Comparison of ENCODE assay signal across 8 cellular contexts in the genomic region with DNA sequence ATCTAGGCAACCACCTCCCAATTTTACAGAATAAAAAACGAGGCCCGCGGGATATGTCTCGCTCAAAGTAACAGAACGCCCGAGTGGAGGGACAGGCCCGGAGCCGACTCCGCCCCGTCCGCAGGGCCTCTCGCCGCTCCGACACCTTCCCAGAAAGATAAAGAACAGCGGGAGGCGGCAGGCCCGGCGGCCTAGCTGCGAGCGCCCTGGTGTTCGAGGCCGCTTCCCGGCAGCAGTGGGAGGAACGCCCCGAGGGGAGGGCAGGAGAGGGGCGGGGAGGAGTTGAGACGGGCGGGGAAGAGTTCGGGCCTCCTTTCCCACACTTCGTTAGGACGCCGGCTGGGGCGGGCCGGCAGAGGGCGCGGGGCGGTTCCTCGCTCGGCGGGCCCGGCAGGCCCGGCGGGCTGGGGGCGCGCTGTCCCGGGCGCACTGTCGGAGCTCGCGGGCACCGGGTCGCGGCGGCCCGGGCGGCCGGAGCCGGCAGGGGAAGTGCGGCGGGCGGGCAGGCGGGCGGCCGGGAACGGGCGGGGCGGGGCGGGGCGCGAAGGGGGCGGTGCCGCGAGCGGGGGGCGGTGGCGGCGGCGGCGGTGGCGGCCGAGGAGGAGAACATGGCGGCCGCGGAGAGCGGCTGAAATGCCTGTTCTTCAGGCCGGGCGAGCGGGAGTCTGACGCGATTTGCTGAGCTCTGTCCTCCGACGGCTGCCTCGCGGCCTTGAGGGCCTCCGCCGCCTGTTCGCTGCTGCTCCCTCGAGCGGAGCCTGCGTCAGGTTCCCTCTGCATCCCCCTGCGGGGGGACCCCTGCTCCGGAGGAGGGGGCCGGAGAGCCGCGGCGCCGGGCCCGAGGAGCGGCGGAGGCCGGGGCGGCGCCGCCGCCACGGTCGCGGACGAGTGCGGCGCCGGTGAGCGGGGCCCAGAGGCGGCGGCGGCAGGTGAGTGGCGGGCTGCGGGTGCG. TPM values are rescaled to one million over a fixed set of nuclear protein-coding genes. Genes with fewer than 3 reads are reported as not detected.
DNase-seq lines count a peak whose midpoint lies in the region; ATAC-seq and TF ChIP-seq lines count a peak whose summit lies in the region.

Gene NCOA1 (plus strand): TSS at position 581 of the 952 bp plus-strand sequence. CDS start 167,424 bp downstream, outside the sequence.

- peak; percentile 27 for TF ChIP-seq CTCF in GM12872 (IDR thresholded peaks at IDR 0.05; ENCODE audit: insufficient read depth, low read depth, low read length)
- peak; percentile 51 for TF ChIP-seq CTCF in type B pancreatic cell (conservative IDR thresholded peaks at IDR 0.05)

- no peaks in the 10 kb centered on the region for H3K36me3 Mint-ChIP-seq in activated naive CD8-positive, alpha-beta T cell treated with anti-CD3 and anti-CD28 coated beads, Interleukin-2, amount 50 U/mL, for 24 hours (ENCODE audit: low read depth)
- no peaks in the 10 kb centered on the region for H3K36me3 Mint-ChIP-seq in type B pancreatic cell

- H3K4me1 Mint-ChIP-seq in activated naive CD8-positive, alpha-beta T cell treated with anti-CD3 and anti-CD28 coated beads, Interleukin-2, amount 50 U/mL, for 24 hours: peaks cover 48% of the 10 kb centered on the region
- peaks cover 36% of the 10 kb centered on the region for H3K4me1 Mint-ChIP-seq in type B pancreatic cell (ENCODE audit: unreplicated experiment)

- H3K4me3 Mint-ChIP-seq in activated naive CD8-positive, alpha-beta T cell treated with anti-CD3 and anti-CD28 coated beads, Interleukin-2, amount 50 U/mL, for 24 hours: peak within 1 kb of the TSS; percentile 87
- peak within 1 kb of the TSS; percentile 86 for H3K4me3 Mint-ChIP-seq in type B pancreatic cell

- ATAC-seq in HG02678 (IDR thresholded peaks at IDR 0.05; ENCODE audit: unreplicated experiment): peak; percentile 68
- peak; percentile 90 for ATAC-seq in activated naive CD8-positive, alpha-beta T cell treated with anti-CD3 and anti-CD28 coated beads, Interleukin-2, amount 50 U/mL, for 24 hours

- no peaks in the 10 kb centered on the region for H3K9me3 Mint-ChIP-seq in activated naive CD8-positive, alpha-beta T cell treated with anti-CD3 and anti-CD28 coated beads, Interleukin-2, amount 50 U/mL, for 24 hours
- H3K9me3 Mint-ChIP-seq in type B pancreatic cell: no peaks in the 10 kb centered on the region

- intact Hi-C loops in cardiac septum (cut with DNase I) (loop anchor here (2.0 kb wide), 2 partner anchors 56 to 302 kb away; partner anchors contain the start of genes CENPO and PTRHD1), posterior cingulate gyrus (cut with DNase I) (loop anchor here (2.0 to 10.0 kb wide), 3 partner anchors 302 to 424 kb away; partner anchors contain the start of genes CENPO and PTRHD1)

- H3K27me3 Mint-ChIP-seq in activated naive CD8-positive, alpha-beta T cell treated with anti-CD3 and anti-CD28 coated beads, Interleukin-2, amount 50 U/mL, for 24 hours: no peaks in the 10 kb centered on the region
- H3K27me3 Mint-ChIP-seq in type B pancreatic cell: peaks cover 13% of the 10 kb centered on the region

- H3K27ac Mint-ChIP-seq in activated naive CD8-positive, alpha-beta T cell treated with anti-CD3 and anti-CD28 coated beads, Interleukin-2, amount 50 U/mL, for 24 hours: peak within 1 kb of the TSS; percentile 84
- peak within 1 kb of the TSS; percentile 93 for H3K27ac Mint-ChIP-seq in type B pancreatic cell

- DNase-seq in NCI-H1417 (lab: John Stamatoyannopoulos, UW) (peak; percentile 89 to 93 (median 91)), SW480 (ENCODE audit: low spot score) (peak; percentile 94), cardiac septum (ENCODE audit: low spot score) (peak; percentile 96), posterior cingulate gyrus (peak; percentile 75 to 98 (median 86)), type B pancreatic cell (ENCODE audit: extremely low spot score, unreplicated experiment) (peak; percentile 90)
- DNase-seq in activated naive CD8-positive, alpha-beta T cell treated with anti-CD3 and anti-CD28 coated beads, Interleukin-2, amount 50 U/mL, for 24 hours: peak; percentile 90

RNA-seq across cellular contexts. Expression of gene NCOA1, which starts in this region (rescaled TPM):
- total RNA-seq in cardiac septum: 31.9 TPM
- total RNA-seq in type B pancreatic cell (ENCODE audit: low replicate concordance): 18.1 and 23.8 TPM in 2 replicates

Comparison
In these comparisons a context has a peak if more than half of its experiments do, and no peak if none do; other contexts are left out.
1. Peak in every context shown above with its lines: DNase-seq and ATAC-seq.